ENCODE assay signal across 10 cellular contexts in genomic region chr5:150141544-150142188, GRCh38. TPM values are rescaled to one million over a fixed set of nuclear protein-coding genes. Genes with fewer than 3 reads are reported as not detected.
DNase-seq lines count a peak whose midpoint lies in the region; ATAC-seq and TF ChIP-seq lines count a peak whose summit lies in the region.
"Had no signal": no experiment of that assay in that cellular context is flagged by ENCODE, and none has a peak within 500 bp of the region (broad histone marks: within the 10 kb centered on the region; RNA-seq: fewer than 3 reads in every experiment).

No MANE protein-coding gene starts in this region.

- H3K27ac ChIP-seq in brain microvascular endothelial cell (peak overlapping the region; percentile 94), left lung (peak overlapping the region; percentile 42 to 76), subcutaneous abdominal adipose tissue (ENCODE audit: low read depth, low read length) (peak overlapping the region; percentile 78), foreskin keratinocyte (no peak overlapping the region)

- H3K27me3 ChIP-seq in brain microvascular endothelial cell (replicated peaks) (no peaks in the 10 kb centered on the region), left lung (no peaks in the 10 kb centered on the region), subcutaneous abdominal adipose tissue (ENCODE audit: control insufficient read depth in 5 of 5, insufficient read depth in 4 of 5, low read length in 5 of 5) (peaks cover 0 to 19% (median 2%) of the 10 kb centered on the region in 5 donors), foreskin keratinocyte (no peaks in the 10 kb centered on the region)

- H3K9me3 ChIP-seq in left lung: no peaks in the 10 kb centered on the region
- no peaks in the 10 kb centered on the region for H3K9me3 ChIP-seq in subcutaneous abdominal adipose tissue (ENCODE audit: control insufficient read depth in 5 of 5, low read length in 5 of 5)

- H3K4me1 ChIP-seq in left lung (peaks cover 22 to 35% of the 10 kb centered on the region in 2 donors), subcutaneous abdominal adipose tissue (ENCODE audit: control insufficient read depth in 5 of 5, insufficient read depth in 5 of 5, low read length in 5 of 5) (peaks cover 19 to 88% (median 87%) of the 10 kb centered on the region in 5 donors), foreskin keratinocyte (no peaks in the 10 kb centered on the region)

- ATAC-seq in left lung (no peak), GM18870 (IDR thresholded peaks at IDR 0.05; ENCODE audit: unreplicated experiment) (no peak), foreskin keratinocyte (no peak)

- intact Hi-C loops in left lung (cut with DNase I): no loop called here

- peak; percentile 91 for DNase-seq in HCEC 1CT
- peak; percentile 77 for DNase-seq in brain microvascular endothelial cell
- no peak for DNase-seq in left lung
- no peak for DNase-seq in activated CD4-positive, CD25-positive, alpha-beta regulatory T cell treated with anti-CD3 and anti-CD28 coated beads, Interleukin-2, amount 50 U/mL, for 72 hours
- DNase-seq in NCI-H128 (lab: John Stamatoyannopoulos, UW; ENCODE audit: unreplicated experiment): no peak
- no peak for DNase-seq in foreskin keratinocyte
- DNase-seq: activated CD8-positive, alpha-beta memory T cell treated with anti-CD3 and anti-CD28 coated beads for 24 hours; SHP77 had no signal

- peak overlapping the region in 1 of 5 donors; percentile 6 for H3K9ac ChIP-seq in subcutaneous abdominal adipose tissue (ENCODE audit: low read length in 5 of 5)

- H3K36me3 ChIP-seq in brain microvascular endothelial cell (replicated peaks) (peaks cover 16% of the 10 kb centered on the region), left lung (no peaks in the 10 kb centered on the region), subcutaneous abdominal adipose tissue (ENCODE audit: control insufficient read depth in 5 of 5, insufficient read depth in 5 of 5, low read length in 5 of 5) (peaks cover 0 to 7% (median 4%) of the 10 kb centered on the region in 5 donors)

- in situ Hi-C loops in brain microvascular endothelial cell (cut with HindIII; ENCODE audit: low pct_ligation_motif_present, low sequenced_read_pairs): no loop called here

- H3K4me3 ChIP-seq in brain microvascular endothelial cell (ENCODE audit: low read depth, low read length) (no peak overlapping the region), left lung (no peak overlapping the region), subcutaneous abdominal adipose tissue (ENCODE audit: low read depth in 1 of 5, low read length in 5 of 5) (no peak overlapping the region)

- TF ChIP-seq CTCF in brain microvascular endothelial cell (IDR thresholded peaks at IDR 0.05; ENCODE audit: low read depth, low read length, missing control alignments) (no peak), left lung (IDR thresholded peaks at IDR 0.05) (no peak), foreskin keratinocyte (conservative IDR thresholded peaks at IDR 0.05) (no peak)

RNA-seq across cellular contexts. Expression of gene PDGFRB, which starts 14.0 kb away (rescaled TPM):
- total RNA-seq in left lung (100 to 1,000 TPM; 129 TPM), foreskin keratinocyte (not detected in 2 replicates)
- not detected in 2 replicates for polyA plus RNA-seq in foreskin keratinocyte

RNA-seq across cellular contexts. Expression of gene CDX1, which starts 24.9 kb away (rescaled TPM):
- total RNA-seq in left lung: under 1 TPM in 1 of 2 donors, not detected in 1; 0.52 TPM
- not detected in 2 replicates for total RNA-seq in foreskin keratinocyte
- polyA plus RNA-seq in foreskin keratinocyte: not detected in 2 replicates

RNA-seq across cellular contexts. Expression of gene SLC6A7, which starts 48.2 kb away (rescaled TPM):
- not detected for total RNA-seq in left lung
- not detected in 2 replicates for total RNA-seq in foreskin keratinocyte
- not detected in 2 replicates for polyA plus RNA-seq in foreskin keratinocyte

RNA-seq across cellular contexts. Expression of gene CSF1R, which starts 55.3 kb away (rescaled TPM):
- total RNA-seq in left lung (10 to 100 TPM; 52.8 to 93.1 TPM), foreskin keratinocyte (not detected in 2 replicates)
- 0.02 TPM in 1 of 2 replicates, not detected in the other for polyA plus RNA-seq in foreskin keratinocyte

Comparison
In these comparisons a context has a peak if more than half of its experiments do, and no peak if none do; other contexts are left out.
1. DNase-seq: peak in HCEC 1CT (single experiment) and brain microvascular endothelial cell (single experiment); none in left lung (0 of 2), activated CD4-positive, CD25-positive, alpha-beta regulatory T cell treated with anti-CD3 and anti-CD28 coated beads, Interleukin-2, amount 50 U/mL, for 72 hours (single experiment), NCI-H128 (single experiment) and foreskin keratinocyte (0 of 2).
2. RNA of gene PDGFRB, which starts 14.0 kb away (total RNA-seq): 129 TPM in left lung; not detected in foreskin keratinocyte; every median in the first group is over 100 times any median in the second.